1 cellular context compared by ENCODE assay signal in genomic region chr7:107179326-107180163, GRCh38.
TF ChIP-seq lines count a peak whose summit lies in the region.

No MANE protein-coding gene starts in this region.

TF ChIP-seq in SK-N-SH, 30 proteins besides CTCF, POLR2A, EP300 and RAD21 (continued from another document):
- no peak for TF ChIP-seq USF1 (IDR thresholded peaks at IDR 0.05; ENCODE audit: borderline replicate concordance, low read depth)
